ENCODE assay signal across 25 cellular contexts in the genomic region with DNA sequence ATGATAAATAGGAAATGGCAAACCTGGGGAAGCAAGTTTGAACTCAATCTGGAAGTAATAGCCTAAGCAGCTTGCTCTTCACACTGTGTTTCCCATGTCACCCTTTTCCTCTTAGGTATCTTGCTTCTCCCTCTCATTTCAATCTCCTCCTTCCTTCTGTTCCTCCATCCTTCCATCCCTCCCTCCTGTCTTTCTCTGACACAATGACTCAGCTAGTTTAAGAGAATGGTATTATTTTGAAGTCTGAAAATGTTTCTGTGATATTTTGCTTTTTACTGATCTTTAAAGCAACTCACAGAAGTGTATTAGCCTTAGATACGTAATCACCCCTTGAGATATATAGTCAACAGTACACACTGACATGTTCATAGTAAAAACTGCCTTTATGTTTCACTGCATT.
"Had no signal": no experiment of that assay in that cellular context is flagged by ENCODE, and none has a peak within 500 bp of the region (broad histone marks: within the 10 kb centered on the region; RNA-seq: fewer than 3 reads in every experiment).

No MANE protein-coding gene starts in this region.

- H3K27me3 ChIP-seq: brain microvascular endothelial cell, heart left ventricle, right atrium auricular region, tibial nerve had no signal

- H3K36me3 Mint-ChIP-seq: activated naive CD8-positive, alpha-beta T cell treated with anti-CD3 and anti-CD28 coated beads for 36 hours had no signal

- ATAC-seq: activated T-cell treated with anti-CD3 and anti-CD28 coated beads, Interleukin-2, amount 50 U/mL, for 4 hours; esophagus mucosa; heart left ventricle; lower lobe of right lung; naive thymus-derived CD8-positive, alpha-beta T cell; stimulated activated naive B cell treated with anti-CD40 and anti-IgM and Interleukin-4, amounts not matched to agents 10 μg/mL and 1 μg/mL and 100 μg/mL, for 72 hours had no signal

- H3K36me3 ChIP-seq: lower lobe of right lung, right atrium auricular region, WERI-Rb-1 had no signal

- H3K4me3 Mint-ChIP-seq: activated CD4-positive, alpha-beta memory T cell treated with anti-CD3 and anti-CD28 coated beads, Interleukin-2, amount 10 ng/mL, durations not matched to agents 7 days and 5 days; activated CD4-positive, alpha-beta T cell treated with anti-CD3 and anti-CD28 coated beads, Interleukin-2, amount 10 ng/mL, durations not matched to agents 7 days and 5 days; activated naive CD8-positive, alpha-beta T cell treated with anti-CD3 and anti-CD28 coated beads for 36 hours; activated T-cell treated with anti-CD3 and anti-CD28 coated beads, Interleukin-2, amount 50 U/mL, for 4 hours; immature natural killer cell; naive thymus-derived CD8-positive, alpha-beta T cell; stimulated activated naive B cell treated with anti-CD40 and anti-IgM and Interleukin-4, amounts not matched to agents 10 μg/mL and 1 μg/mL and 100 μg/mL, for 72 hours had no signal

- H3K4me1 ChIP-seq: heart left ventricle, lower lobe of right lung, right atrium auricular region, tibial nerve had no signal

- H3K27ac ChIP-seq: brain microvascular endothelial cell, heart left ventricle, lower lobe of right lung, right atrium auricular region, tibial nerve, WERI-Rb-1 had no signal

- H3K27me3 Mint-ChIP-seq: activated CD4-positive, alpha-beta memory T cell treated with anti-CD3 and anti-CD28 coated beads, Interleukin-2, amount 10 ng/mL, durations not matched to agents 7 days and 5 days; activated CD4-positive, alpha-beta T cell treated with anti-CD3 and anti-CD28 coated beads, Interleukin-2, amount 10 ng/mL, durations not matched to agents 7 days and 5 days; activated naive CD8-positive, alpha-beta T cell treated with anti-CD3 and anti-CD28 coated beads for 36 hours; naive thymus-derived CD8-positive, alpha-beta T cell; stimulated activated naive B cell treated with anti-CD40 and anti-IgM and Interleukin-4, amounts not matched to agents 10 μg/mL and 1 μg/mL and 100 μg/mL, for 72 hours had no signal

- H3K27ac Mint-ChIP-seq: activated CD4-positive, alpha-beta memory T cell treated with anti-CD3 and anti-CD28 coated beads, Interleukin-2, amount 10 ng/mL, durations not matched to agents 7 days and 5 days; activated CD4-positive, alpha-beta T cell treated with anti-CD3 and anti-CD28 coated beads, Interleukin-2, amount 10 ng/mL, durations not matched to agents 7 days and 5 days; activated naive CD8-positive, alpha-beta T cell treated with anti-CD3 and anti-CD28 coated beads for 36 hours; immature natural killer cell; stimulated activated naive B cell treated with anti-CD40 and anti-IgM and Interleukin-4, amounts not matched to agents 10 μg/mL and 1 μg/mL and 100 μg/mL, for 72 hours had no signal

- H3K9me3 ChIP-seq: heart left ventricle, lower lobe of right lung, right atrium auricular region, tibial nerve had no signal

- H3K9me3 Mint-ChIP-seq: activated CD4-positive, alpha-beta memory T cell treated with anti-CD3 and anti-CD28 coated beads, Interleukin-2, amount 10 ng/mL, durations not matched to agents 7 days and 5 days; activated CD4-positive, alpha-beta T cell treated with anti-CD3 and anti-CD28 coated beads, Interleukin-2, amount 10 ng/mL, durations not matched to agents 7 days and 5 days; activated naive CD8-positive, alpha-beta T cell treated with anti-CD3 and anti-CD28 coated beads for 36 hours; activated T-cell treated with anti-CD3 and anti-CD28 coated beads, Interleukin-2, amount 50 U/mL, for 4 hours; immature natural killer cell; naive thymus-derived CD8-positive, alpha-beta T cell; stimulated activated naive B cell treated with anti-CD40 and anti-IgM and Interleukin-4, amounts not matched to agents 10 μg/mL and 1 μg/mL and 100 μg/mL, for 72 hours had no signal

- H3K4me3 ChIP-seq: heart left ventricle, lower lobe of right lung, right atrium auricular region, tibial nerve had no signal

- DNase-seq: activated CD4-positive, alpha-beta memory T cell treated with anti-CD3 and anti-CD28 coated beads, Interleukin-2, amount 10 ng/mL, durations not matched to agents 7 days and 5 days; activated CD4-positive, alpha-beta T cell treated with anti-CD3 and anti-CD28 coated beads for 1 hour; activated CD4-positive, alpha-beta T cell treated with anti-CD3 and anti-CD28 coated beads, Interleukin-2, amount 10 ng/mL, durations not matched to agents 7 days and 5 days; activated CD8-positive, alpha-beta memory T cell treated with anti-CD3 and anti-CD28 coated beads, Interleukin-2, amount 50 U/mL, for 48 hours; activated naive CD4-positive, alpha-beta T cell; activated naive CD8-positive, alpha-beta T cell treated with anti-CD3 and anti-CD28 coated beads for 36 hours; activated T-cell treated with anti-CD3 and anti-CD28 coated beads, Interleukin-2, amount 50 U/mL, for 4 hours; amniotic stem cell; brain microvascular endothelial cell; foreskin fibroblast; heart left ventricle; hypothalamus; immature natural killer cell; kidney; lower lobe of right lung; mesenchymal stem cell; naive thymus-derived CD8-positive, alpha-beta T cell; stimulated activated CD4-positive, alpha-beta T cell treated with anti-CD3 and anti-CD28 coated beads, Interleukin-15, amount 100 ng/mL, for 24 hours; stimulated activated CD4-positive, alpha-beta T cell treated with anti-CD3 and anti-CD28 coated beads, Interleukin-2, amount 100 ng/mL, for 24 hours; stimulated activated naive B cell treated with anti-CD40 and anti-IgM and Interleukin-4, amounts not matched to agents 10 μg/mL and 1 μg/mL and 100 μg/mL, for 72 hours; T-helper 9 cell had no signal

- H3K4me1 Mint-ChIP-seq: activated CD4-positive, alpha-beta memory T cell treated with anti-CD3 and anti-CD28 coated beads, Interleukin-2, amount 10 ng/mL, durations not matched to agents 7 days and 5 days; activated CD4-positive, alpha-beta T cell treated with anti-CD3 and anti-CD28 coated beads, Interleukin-2, amount 10 ng/mL, durations not matched to agents 7 days and 5 days; activated naive CD8-positive, alpha-beta T cell treated with anti-CD3 and anti-CD28 coated beads for 36 hours; immature natural killer cell; naive thymus-derived CD8-positive, alpha-beta T cell; stimulated activated naive B cell treated with anti-CD40 and anti-IgM and Interleukin-4, amounts not matched to agents 10 μg/mL and 1 μg/mL and 100 μg/mL, for 72 hours had no signal
